Comparison of ENCODE assay signal across 9 cellular contexts in genomic region chr6:16318538-16318937, GRCh38.
DNase-seq lines count a peak whose midpoint lies in the region; ATAC-seq and TF ChIP-seq lines count a peak whose summit lies in the region.
"Had no signal": no experiment of that assay in that cellular context is flagged by ENCODE, and none has a peak within 500 bp of the region (broad histone marks: within the 10 kb centered on the region; RNA-seq: fewer than 3 reads in every experiment).

No MANE protein-coding gene starts in this region.

- peak; percentile 10 for ATAC-seq in omental fat pad (ENCODE audit: low FRiP score)
- no peak for ATAC-seq in HG03159 (IDR thresholded peaks at IDR 0.05; ENCODE audit: unreplicated experiment)

- no peak overlapping the region for H3K4me3 ChIP-seq in AG04450 (ENCODE audit: low read depth, low read length)

- H3K27me3 ChIP-seq in AG04450 (ENCODE audit: control insufficient read depth, insufficient read depth, low read length) = no peaks in the 10 kb centered on the region

- CTCF ChIA-PET in AG04450 (lab: Charles Lee) = interaction anchor here (1.5 to 2.7 kb wide), 2 partner anchors 14 to 445 kb away, joined by 8 to 14 read pairs; no protein-coding TSS in a partner anchor

- H3K9me3 ChIP-seq in AG04450 (ENCODE audit: control insufficient read depth, insufficient read depth, low read length) = no peaks in the 10 kb centered on the region

- TF ChIP-seq CTCF in AG04450 (IDR thresholded peaks at IDR 0.05; ENCODE audit: low read depth, low read length) = no peak
- TF ChIP-seq CTCF in omental fat pad (IDR thresholded peaks at IDR 0.05) = no peak

- DNase-seq in AG04450 (ENCODE audit: low read depth, low spot score) (no peak), RPMI7951 (ENCODE audit: low read depth) (peak; percentile 99), caudate nucleus (lab: John Stamatoyannopoulos, UW) (peak in 28 of 61 donors; percentile 14 to 86 (median 33)), omental fat pad (ENCODE audit: low spot score) (no peak), COLO829 (ENCODE audit: low spot score) (no peak), 8988T (no peak), NCI-H1694 treated with DMSO at 0.1 percent for 48 hours (lab: John Stamatoyannopoulos, UW) (no peak)
- DNase-seq: GDM1 had no signal

- POLR2A ChIA-PET in AG04450 (lab: Yijun Ruan, JAX) = interaction anchor here (1.3 kb wide), 1 partner anchor 18 kb away, joined by 3 read pairs; no protein-coding TSS in a partner anchor

- H3K27ac ChIP-seq in AG04450 (ENCODE audit: low read depth, low read length) (peak overlapping the region; percentile 90), caudate nucleus (ENCODE audit: low read depth, low read length) (peak overlapping the region; percentile 16)
